24 cellular contexts compared by ENCODE assay signal in genomic region chr6:152176219-152176745, GRCh38.
A peak's percentile ranks its signal among the peaks of the same experiment; 100 is the strongest.
DNase-seq lines count a peak whose midpoint lies in the region; ATAC-seq and TF ChIP-seq lines count a peak whose summit lies in the region.
"Had no signal": no experiment of that assay in that cellular context is flagged by ENCODE, and none has a peak within 500 bp of the region (broad histone marks: within the 10 kb centered on the region; RNA-seq: fewer than 3 reads in every experiment).

No MANE protein-coding gene starts in this region.

- H3K9me3 ChIP-seq in naive thymus-derived CD4-positive, alpha-beta T cell (ENCODE audit: control insufficient read depth in 2 of 3, low read length in 3 of 3), result no peaks in the 10 kb centered on the region
- H3K9me3 ChIP-seq: BE2C, HAP-1, MG63, SJCRH30 had no signal

- DNase-seq in NCI-H82 (lab: John Stamatoyannopoulos, UW) (peak; percentile 4), NCI-H82 treated with DMSO at 0.1 percent for 48 hours (lab: John Stamatoyannopoulos, UW; ENCODE audit: unreplicated experiment) (no peak), natural killer cell (no peak), 8988T (no peak)
- DNase-seq in natural killer cell treated with Interleukin-12 subunit alpha and Interleukin-12 subunit beta and Interleukin-15 and Interleukin-18, amount 100 ng/mL, for 72 hours (ENCODE audit: low spot score), result no peak
- DNase-seq in naive thymus-derived CD4-positive, alpha-beta T cell, result no peak
- DNase-seq: BE2C; Calu3; CD4-positive, CD25-positive, alpha-beta regulatory T cell; GF-D8; GM23248; Kasumi-1; MG63; NCI-H1092; NCI-H146; NCI-H2081; NCI-H345; NCI-H524 treated with DMSO at 0.1 percent for 48 hours; SJCRH30 had no signal

- H3K4me1 Mint-ChIP-seq in natural killer cell treated with Interleukin-12 subunit alpha and Interleukin-12 subunit beta and Interleukin-15 and Interleukin-18, amount 100 ng/mL, for 72 hours (ENCODE audit: low read depth in 2 of 2), result peaks cover 10 to 47% of the 10 kb centered on the region in 2 donors
- peaks cover 16 to 24% of the 10 kb centered on the region in 2 donors for H3K4me1 Mint-ChIP-seq in natural killer cell
- peaks cover 22 to 64% (median 56%) of the 10 kb centered on the region in 7 donors for H3K4me1 Mint-ChIP-seq in naive thymus-derived CD4-positive, alpha-beta T cell

- H3K9me3 Mint-ChIP-seq in natural killer cell treated with Interleukin-12 subunit alpha and Interleukin-12 subunit beta and Interleukin-15 and Interleukin-18, amount 100 ng/mL, for 72 hours, result no peaks in the 10 kb centered on the region
- H3K9me3 Mint-ChIP-seq in natural killer cell, result no peaks in the 10 kb centered on the region
- H3K9me3 Mint-ChIP-seq in naive thymus-derived CD4-positive, alpha-beta T cell, result peaks cover 0 to 2% (median 0%) of the 10 kb centered on the region in 11 donors
- H3K9me3 Mint-ChIP-seq: CD4-positive, CD25-positive, alpha-beta regulatory T cell; IgD-negative memory B cell had no signal

- TF ChIP-seq CTCF in natural killer cell (IDR thresholded peaks at IDR 0.05), result no peak

- peaks cover 3 to 30% of the 10 kb centered on the region in 2 donors for H3K4me1 ChIP-seq in naive thymus-derived CD4-positive, alpha-beta T cell (ENCODE audit: control insufficient read depth in 2 of 2, insufficient read depth in 2 of 2, low read length in 2 of 2)
- H3K4me1 ChIP-seq in urinary bladder (ENCODE audit: insufficient read depth), result no peaks in the 10 kb centered on the region
- H3K4me1 ChIP-seq: BE2C, HAP-1, SJCRH30 had no signal

- H3K27ac ChIP-seq in naive thymus-derived CD4-positive, alpha-beta T cell (ENCODE audit: low read depth, low read length), result no peak overlapping the region
- peak overlapping the region; percentile 67 for H3K27ac ChIP-seq in urinary bladder (ENCODE audit: low read depth)
- H3K27ac ChIP-seq: GM23248, SJCRH30 had no signal

- WGBS in urinary bladder, result 42% methylated on average over 4 of the region's 4 CpGs

- ATAC-seq in natural killer cell treated with Interleukin-12 subunit alpha and Interleukin-12 subunit beta and Interleukin-15 and Interleukin-18, amount 100 ng/mL, for 72 hours, result no peak
- ATAC-seq in natural killer cell (no peak), GM21390 (IDR thresholded peaks at IDR 0.05; ENCODE audit: unreplicated experiment) (no peak)
- no peak for ATAC-seq in naive thymus-derived CD4-positive, alpha-beta T cell
- ATAC-seq: Panc1 had no signal

- no peaks in the 10 kb centered on the region for H3K27me3 ChIP-seq in naive thymus-derived CD4-positive, alpha-beta T cell (ENCODE audit: control insufficient read depth in 2 of 2, insufficient read depth in 2 of 2, low read length in 2 of 2)
- H3K27me3 ChIP-seq: BE2C, MG63, SJCRH30 had no signal

- intact Hi-C loops in natural killer cell (cut with micrococcal nuclease), result no loop called here
- intact Hi-C loops in naive thymus-derived CD4-positive, alpha-beta T cell (cut with micrococcal nuclease), result no loop called here

- H3K36me3 Mint-ChIP-seq in natural killer cell treated with Interleukin-12 subunit alpha and Interleukin-12 subunit beta and Interleukin-15 and Interleukin-18, amount 100 ng/mL, for 72 hours, result peaks cover 20% of the 10 kb centered on the region
- H3K36me3 Mint-ChIP-seq in natural killer cell, result peaks cover 8% of the 10 kb centered on the region
- peaks cover 12 to 59% (median 50%) of the 10 kb centered on the region in 5 donors for H3K36me3 Mint-ChIP-seq in naive thymus-derived CD4-positive, alpha-beta T cell

- no peak overlapping the region for H3K4me3 Mint-ChIP-seq in natural killer cell treated with Interleukin-12 subunit alpha and Interleukin-12 subunit beta and Interleukin-15 and Interleukin-18, amount 100 ng/mL, for 72 hours
- no peak overlapping the region for H3K4me3 Mint-ChIP-seq in natural killer cell
- no peak overlapping the region for H3K4me3 Mint-ChIP-seq in naive thymus-derived CD4-positive, alpha-beta T cell
- H3K4me3 Mint-ChIP-seq: IgD-negative memory B cell had no signal

- H3K27ac Mint-ChIP-seq in natural killer cell treated with Interleukin-12 subunit alpha and Interleukin-12 subunit beta and Interleukin-15 and Interleukin-18, amount 100 ng/mL, for 72 hours, result peak overlapping the region; percentile 4 to 28
- peak overlapping the region in 1 of 2 donors; percentile 64 for H3K27ac Mint-ChIP-seq in natural killer cell
- peak overlapping the region in 5 of 9 donors; percentile 14 to 64 (median 47) for H3K27ac Mint-ChIP-seq in naive thymus-derived CD4-positive, alpha-beta T cell

- no peaks in the 10 kb centered on the region for H3K27me3 Mint-ChIP-seq in natural killer cell treated with Interleukin-12 subunit alpha and Interleukin-12 subunit beta and Interleukin-15 and Interleukin-18, amount 100 ng/mL, for 72 hours
- H3K27me3 Mint-ChIP-seq in natural killer cell (ENCODE audit: low read depth in 2 of 2), result no peaks in the 10 kb centered on the region
- no peaks in the 10 kb centered on the region for H3K27me3 Mint-ChIP-seq in naive thymus-derived CD4-positive, alpha-beta T cell
- H3K27me3 Mint-ChIP-seq: CD4-positive, CD25-positive, alpha-beta regulatory T cell; IgD-negative memory B cell had no signal

- H3K4me3 ChIP-seq in naive thymus-derived CD4-positive, alpha-beta T cell (ENCODE audit: low read length), result no peak overlapping the region
- H3K4me3 ChIP-seq in urinary bladder (ENCODE audit: low read depth, low read length), result no peak overlapping the region
- H3K4me3 ChIP-seq: GM23248, HAP-1, MG63, SJCRH30 had no signal

- CTCF ChIA-PET in naive thymus-derived CD4-positive, alpha-beta T cell (lab: Charles Lee), result interaction anchor here (0.6 to 1.0 kb wide), 2 partner anchors 42 to 91 kb away, joined by 3 to 8 read pairs; no protein-coding TSS in a partner anchor

- H3K36me3 ChIP-seq in naive thymus-derived CD4-positive, alpha-beta T cell (ENCODE audit: control insufficient read depth in 2 of 3, insufficient read depth in 3 of 3, low read length in 3 of 3), result peaks cover 36 to 63% (median 37%) of the 10 kb centered on the region in 3 experiments
- no peaks in the 10 kb centered on the region for H3K36me3 ChIP-seq in urinary bladder (ENCODE audit: insufficient read depth)
- H3K36me3 ChIP-seq: BE2C, HAP-1 had no signal

- POLR2A ChIA-PET in naive thymus-derived CD4-positive, alpha-beta T cell (lab: Charles Lee), result interaction anchor here (1.0 to 1.2 kb wide), 2 partner anchors 8 to 9 kb away, joined by 3 to 5 read pairs; no protein-coding TSS in a partner anchor
